10 cellular contexts compared by ENCODE assay signal in genomic region chr17:47628014-47628413, GRCh38.
"Had no signal": no experiment of that assay in that cellular context is flagged by ENCODE, and none has a peak within 500 bp of the region (broad histone marks: within the 10 kb centered on the region; RNA-seq: fewer than 3 reads in every experiment).

No MANE protein-coding gene starts in this region.

- FAIRE-seq: H1, H54, HTR-8/SVneo, K562 had no signal

- H3K4me3 ChIP-seq: GM23338, K562 had no signal

- DNase-seq: H9, HCEC 1CT, HFFc6, IMR-90, KG1 had no signal

- ATAC-seq: GM23338, K562 had no signal

- H3K4me2 ChIP-seq: GM23338 had no signal

- H2AFZ ChIP-seq: GM23338 had no signal
